Comparison of ENCODE assay signal across 1 cellular context in genomic region chr16:88460496-88461169, GRCh38.
TF ChIP-seq lines count a peak whose summit lies in the region.

No MANE protein-coding gene starts in this region.

TF ChIP-seq in IMR-90, 13 proteins besides CTCF, POLR2A, EP300 and RAD21 (continued from another document):
- TF ChIP-seq MAZ (IDR thresholded peaks at IDR 0.05; ENCODE audit: borderline replicate concordance, low read depth, low read length) (no peak), ELK1 (IDR thresholded peaks at IDR 0.05; ENCODE audit: borderline replicate concordance, low read depth, low read length) (no peak), MAFK (IDR thresholded peaks at IDR 0.05; ENCODE audit: low read depth, low read length) (no peak), RCOR1 (IDR thresholded peaks at IDR 0.05; ENCODE audit: insufficient replicate concordance, low read length) (no peak), USF2 (IDR thresholded peaks at IDR 0.05; ENCODE audit: low read depth, low read length) (no peak), CEBPB (IDR thresholded peaks at IDR 0.05; ENCODE audit: low read depth, low read length) (no peak), SMC3 (IDR thresholded peaks at IDR 0.05; ENCODE audit: low read depth, low read length) (no peak), RFX5 (IDR thresholded peaks at IDR 0.05; ENCODE audit: low read depth, low read length) (no peak), NFE2L2 (IDR thresholded peaks at IDR 0.05; ENCODE audit: low read depth, low read length) (no peak), BHLHE40 (IDR thresholded peaks at IDR 0.05; ENCODE audit: low read depth, low read length) (no peak), MXI1 (IDR thresholded peaks at IDR 0.05; ENCODE audit: borderline replicate concordance, low read depth, low read length) (no peak)
